2 cellular contexts compared by ENCODE assay signal in genomic region chr22:21022955-21023614, GRCh38.
TF ChIP-seq lines count a peak whose summit lies in the region.

No MANE protein-coding gene starts in this region.

TF ChIP-seq in IMR-90, 13 proteins besides CTCF, POLR2A, EP300 and RAD21:
- TF ChIP-seq CEBPB (IDR thresholded peaks at IDR 0.05; ENCODE audit: low read depth, low read length) (no peak), NFE2L2 (IDR thresholded peaks at IDR 0.05; ENCODE audit: low read depth, low read length) (no peak), USF2 (IDR thresholded peaks at IDR 0.05; ENCODE audit: low read depth, low read length) (no peak), FOS (IDR thresholded peaks at IDR 0.05; ENCODE audit: low read depth, low read length) (no peak), BHLHE40 (IDR thresholded peaks at IDR 0.05; ENCODE audit: low read depth, low read length) (no peak)

TF ChIP-seq in H1, 55 proteins besides CTCF, POLR2A, EP300 and RAD21:
- TF ChIP-seq CBX5 (IDR thresholded peaks at IDR 0.05; ENCODE audit: low read depth, low read length) = no peak
- TF ChIP-seq JUND (IDR thresholded peaks at IDR 0.05; ENCODE audit: low read length) = no peak
- no peak for TF ChIP-seq NRF1 (IDR thresholded peaks at IDR 0.05; ENCODE audit: low read depth, low read length)
- no peak for TF ChIP-seq CHD1 (IDR thresholded peaks at IDR 0.05; ENCODE audit: low read depth, low read length)
TF ChIP-seq in H1: peak in this region for 0.
